12 cellular contexts compared by ENCODE assay signal in genomic region chr7:129741743-129742213, GRCh38.
A peak's percentile ranks its signal among the peaks of the same experiment; 100 is the strongest.
DNase-seq lines count a peak whose midpoint lies in the region; ATAC-seq and TF ChIP-seq lines count a peak whose summit lies in the region.
"Had no signal": no experiment of that assay in that cellular context is flagged by ENCODE, and none has a peak within 500 bp of the region (broad histone marks: within the 10 kb centered on the region; RNA-seq: fewer than 3 reads in every experiment).

No MANE protein-coding gene starts in this region.

- no peaks in the 10 kb centered on the region for H3K9me2 ChIP-seq in neural cell (ENCODE audit: insufficient read depth, low read length)

- intact Hi-C loops in left lung (cut with DNase I): no loop called here

- no peak for ATAC-seq in left lung
- no peak for ATAC-seq in GM18520 (IDR thresholded peaks at IDR 0.05; ENCODE audit: unreplicated experiment)
- ATAC-seq: activated naive CD8-positive, alpha-beta T cell treated with anti-CD3 and anti-CD28 coated beads, Interleukin-2, amount 50 U/mL, for 24 hours had no signal

- POLR2A ChIA-PET in HEK293 (lab: Yijun Ruan, JAX): no interaction called here

- DNase-seq in NCI-H2029 treated with DMSO at 0.1 percent for 48 hours (lab: John Stamatoyannopoulos, UW) (peak; percentile 98), SK-N-DZ (ENCODE audit: low spot score) (peak; percentile 37), left lung (no peak), hippocampal formation (lab: John Stamatoyannopoulos, UW) (no peak), GM20000 (ENCODE audit: low spot score) (no peak)
- DNase-seq: activated CD4-positive, alpha-beta T cell treated with anti-CD3 and anti-CD28 coated beads for 48 hours; activated naive CD8-positive, alpha-beta T cell treated with anti-CD3 and anti-CD28 coated beads, Interleukin-2, amount 50 U/mL, for 24 hours; HCEC 1CT; islet precursor cell had no signal

- H3K27ac ChIP-seq in HEK293 (ENCODE audit: extremely low read depth, low read depth, low read length): no peak overlapping the region
- peak overlapping the region; percentile 26 for H3K27ac ChIP-seq in neural cell (ENCODE audit: low read length)
- no peak overlapping the region for H3K27ac ChIP-seq in left lung

- H3K4me1 ChIP-seq in HEK293 (ENCODE audit: control insufficient read depth, insufficient read depth, low read length) (no peaks in the 10 kb centered on the region; the same call in 1 of the 2 replicates), left lung (no peaks in the 10 kb centered on the region)

- H3K36me3 ChIP-seq in HEK293 (ENCODE audit: control insufficient read depth in 2 of 2, insufficient read depth in 1 of 2, low read length in 2 of 2) (peaks cover 0 to 26% of the 10 kb centered on the region in 2 experiments; a peak in 1 of 3 replicates), neural cell (ENCODE audit: insufficient read depth, low read length) (no peaks in the 10 kb centered on the region), left lung (peaks cover 0 to 57% of the 10 kb centered on the region in 2 donors)

- H3K79me2 ChIP-seq in neural cell (replicated peaks; ENCODE audit: insufficient read depth, low read length): no peaks in the 10 kb centered on the region

- H2AFZ ChIP-seq in neural cell (ENCODE audit: low read depth, low read length): no peak overlapping the region

- CTCF ChIA-PET in HEK293 (lab: Yijun Ruan, JAX): no interaction called here

- H4K20me1 ChIP-seq in neural cell (ENCODE audit: insufficient read depth): no peaks in the 10 kb centered on the region

- H3K9me3 ChIP-seq in HEK293 (ENCODE audit: control insufficient read depth, insufficient read depth, low read depth, low read length) (no peaks in the 10 kb centered on the region), neural cell (ENCODE audit: low read length) (no peaks in the 10 kb centered on the region), left lung (no peaks in the 10 kb centered on the region)

- no peak for TF ChIP-seq EP300 in neural cell (conservative IDR thresholded peaks at IDR 0.05; ENCODE audit: poor library complexity, severe bottlenecking)

- no peak overlapping the region for H3K4me3 ChIP-seq in HEK293 (ENCODE audit: low read depth, low read length)
- H3K4me3 ChIP-seq in neural cell (ENCODE audit: low read length): no peak overlapping the region
- no peak overlapping the region for H3K4me3 ChIP-seq in left lung

- TF ChIP-seq CTCF in HEK293 (tag by site-specific recombination; IDR thresholded peaks at IDR 0.05) (no peak), neural cell (IDR thresholded peaks at IDR 0.05; ENCODE audit: poor library complexity, severe bottlenecking) (no peak), left lung (IDR thresholded peaks at IDR 0.05) (no peak), GM20000 (IDR thresholded peaks at IDR 0.05; ENCODE audit: extremely low read depth, missing control alignments) (no peak)

- H3K9ac ChIP-seq in neural cell (ENCODE audit: low read length): no peak overlapping the region

- TF ChIP-seq RAD21 in neural cell (conservative IDR thresholded peaks at IDR 0.05): no peak

- H3F3A ChIP-seq in neural cell (ENCODE audit: insufficient read depth, low read length, poor library complexity, severe bottlenecking): no peaks in the 10 kb centered on the region

- H3K27me3 ChIP-seq in neural cell (ENCODE audit: insufficient read depth, low read depth, low read length) (no peaks in the 10 kb centered on the region), left lung (no peaks in the 10 kb centered on the region)

- no peak overlapping the region for H3K4me2 ChIP-seq in neural cell (ENCODE audit: low read length)

TF ChIP-seq in HEK293, 187 proteins besides CTCF, POLR2A, EP300 and RAD21:
- 0 out of 2 replicates have a peak, but pooled peaks have one; percentile 36 for TF ChIP-seq ZBTB17 (tag by site-specific recombination; IDR thresholded peaks at IDR 0.05)
- no peak for TF ChIP-seq PRDM10 (tag by site-specific recombination; IDR thresholded peaks at IDR 0.05)

TF ChIP-seq in neural cell, 6 proteins besides CTCF, POLR2A, EP300 and RAD21:
- TF ChIP-seq TAF1 (IDR thresholded peaks at IDR 0.05; ENCODE audit: low read depth): no peak
- TF ChIP-seq REST (IDR thresholded peaks at IDR 0.05; ENCODE audit: borderline replicate concordance): no peak
- TF ChIP-seq MXI1 (conservative IDR thresholded peaks at IDR 0.05; ENCODE audit: poor library complexity, severe bottlenecking): no peak
- TF ChIP-seq POLR2AphosphoS5 (IDR thresholded peaks at IDR 0.05): no peak
- TF ChIP-seq EZH2 (IDR thresholded peaks at IDR 0.05; ENCODE audit: borderline replicate concordance, insufficient read depth, low read length, poor library complexity, severe bottlenecking): no peak
- no peak for TF ChIP-seq SMC3 (conservative IDR thresholded peaks at IDR 0.05; ENCODE audit: poor library complexity)
TF ChIP-seq in neural cell: peak in this region for 0.

Comparison
In these comparisons a context has a peak if more than half of its experiments do, and no peak if none do; other contexts are left out.
1. DNase-seq: peak in NCI-H2029 treated with DMSO at 0.1 percent for 48 hours (single experiment) and SK-N-DZ (single experiment); none in left lung (0 of 2), hippocampal formation (0 of 2) and GM20000 (single experiment).